In the genomic region with DNA sequence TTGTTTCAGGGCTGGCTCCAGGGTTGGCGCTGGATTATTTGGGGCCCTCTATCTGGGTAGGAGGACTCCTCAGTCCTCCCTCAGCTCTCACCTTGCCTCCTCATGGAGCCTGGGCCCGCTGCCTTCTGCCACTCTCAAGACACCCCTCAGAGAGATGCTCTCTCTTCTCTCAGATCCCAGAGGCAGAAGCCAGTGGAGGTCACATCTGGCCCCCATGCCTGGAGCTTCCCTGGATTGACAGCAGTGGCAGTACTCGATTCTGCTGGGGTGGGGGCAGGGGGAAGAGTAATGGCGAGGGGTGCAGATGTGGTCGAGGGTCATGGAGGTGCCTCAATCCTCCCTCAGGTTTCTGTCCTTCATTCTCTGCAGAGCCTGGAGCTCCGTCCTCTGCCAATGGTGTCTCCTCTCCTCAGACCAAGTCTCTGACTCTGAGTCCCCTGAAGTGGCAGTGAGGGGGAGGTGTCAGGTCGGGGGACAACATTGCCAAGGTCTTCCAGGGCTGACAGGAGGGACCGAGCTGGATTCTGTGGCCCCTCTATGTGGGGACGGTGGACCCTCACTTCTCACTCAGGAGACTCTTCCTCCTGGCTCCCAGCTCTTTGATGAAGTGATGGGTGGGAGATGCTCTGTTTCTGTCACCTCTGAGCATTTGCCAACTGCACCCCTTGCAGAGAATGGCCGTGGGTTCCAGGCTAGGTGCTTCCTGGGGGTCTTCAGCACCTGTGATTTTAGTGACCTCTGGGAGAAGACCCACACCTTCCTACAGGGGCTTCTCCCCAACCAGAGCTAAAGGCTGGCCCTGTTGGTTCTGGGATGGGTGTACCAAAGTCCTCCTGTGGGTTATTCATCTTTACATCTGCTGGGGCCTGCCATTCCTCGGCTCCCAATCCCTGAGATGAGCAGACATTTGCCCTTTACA, we compare ENCODE assay signal across 1 cellular context.
TF ChIP-seq lines count a peak whose summit lies in the region.

No MANE protein-coding gene starts in this region.

TF ChIP-seq in HepG2, 621 proteins besides CTCF, POLR2A, EP300 and RAD21:
- TF ChIP-seq FOXJ3 (CRISPR knock-in tag; IDR thresholded peaks at IDR 0.05; ENCODE audit: borderline replicate concordance) = no peak
- TF ChIP-seq ZNF263 (CRISPR knock-in tag; IDR thresholded peaks at IDR 0.05) = no peak
- TF ChIP-seq CHD2 (IDR thresholded peaks at IDR 0.05; ENCODE audit: low read depth, low read length) = no peak
- no peak for TF ChIP-seq BCL6 (CRISPR knock-in tag; IDR thresholded peaks at IDR 0.05)
- no peak for TF ChIP-seq RBFOX2 (IDR thresholded peaks at IDR 0.05; ENCODE audit: low read depth, low read length)
- no peak for TF ChIP-seq ZMYM2 (CRISPR knock-in tag; IDR thresholded peaks at IDR 0.05)
- no peak for TF ChIP-seq SIN3B (IDR thresholded peaks at IDR 0.05; ENCODE audit: low read length)
- no peak for TF ChIP-seq SIX4 (CRISPR knock-in tag; IDR thresholded peaks at IDR 0.05)
- no peak for TF ChIP-seq ZNF660 (CRISPR knock-in tag; IDR thresholded peaks at IDR 0.05; ENCODE audit: borderline replicate concordance, low read depth)
- TF ChIP-seq ZFY (CRISPR knock-in tag; IDR thresholded peaks at IDR 0.05) = no peak
TF ChIP-seq in HepG2: peak in this region for 0.
